ENCODE assay signal across 23 cellular contexts in the genomic region with DNA sequence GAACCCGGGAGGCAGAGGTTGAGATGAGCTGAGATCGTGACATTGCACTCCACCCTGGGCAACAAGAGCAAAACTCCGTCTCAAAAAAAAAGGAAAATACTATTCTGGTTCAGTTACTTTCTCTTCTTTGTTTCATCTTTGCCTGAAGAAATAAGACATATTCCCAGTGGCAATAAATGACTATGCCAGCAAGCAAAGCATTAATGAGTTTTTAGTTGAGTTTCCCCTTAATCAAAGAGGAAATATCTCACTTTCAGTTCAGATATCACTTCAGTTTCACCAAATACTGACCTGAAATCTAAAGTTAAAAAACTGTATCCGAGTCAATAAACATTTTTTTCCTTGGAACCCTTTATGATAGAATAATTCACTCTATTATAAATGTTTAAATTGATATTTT.
DNase-seq lines count a peak whose midpoint lies in the region; ATAC-seq and TF ChIP-seq lines count a peak whose summit lies in the region.
"Had no signal": no experiment of that assay in that cellular context is flagged by ENCODE, and none has a peak within 500 bp of the region (broad histone marks: within the 10 kb centered on the region; RNA-seq: fewer than 3 reads in every experiment).

No MANE protein-coding gene starts in this region.

- no peaks in the 10 kb centered on the region for H3K9me3 ChIP-seq in MM.1S (replicated peaks; ENCODE audit: insufficient read depth, low read length)
- H3K9me3 ChIP-seq in subcutaneous abdominal adipose tissue (ENCODE audit: control insufficient read depth in 5 of 5, low read length in 5 of 5) = no peaks in the 10 kb centered on the region
- H3K9me3 ChIP-seq: mucosa of descending colon, right lobe of liver, suprapubic skin had no signal

- no peaks in the 10 kb centered on the region for H3K9me2 ChIP-seq in MM.1S (replicated peaks; ENCODE audit: insufficient read depth, low read length)

- intact Hi-C loops in dendritic cell treated with granulocyte-macrophage colony-stimulating factor and Interleukin-4, amounts not matched to agents 40 ng/mL and 50 ng/mL, for 4 days (cut with micrococcal nuclease) = no loop called here

- no peak overlapping the region for H2AFZ ChIP-seq in MM.1S (ENCODE audit: low read length)

- H3F3A ChIP-seq in MM.1S (ENCODE audit: insufficient read depth, low read length) = 0 out of 2 replicates have a peak, but pooled peaks cover 3% of the 10 kb centered on the region

- H3K4me1 Mint-ChIP-seq in activated naive CD4-positive, alpha-beta T cell treated with anti-CD3 and anti-CD28 coated beads, Interleukin-2, amount 50 U/mL, for 24 hours = peaks cover 27% of the 10 kb centered on the region
- H3K4me1 Mint-ChIP-seq in dendritic cell treated with granulocyte-macrophage colony-stimulating factor and Interleukin-4, amounts not matched to agents 40 ng/mL and 50 ng/mL, for 4 days (ENCODE audit: low read depth) = peaks cover 33% of the 10 kb centered on the region
- H3K4me1 Mint-ChIP-seq: nephron progenitor cell had no signal

- H3K36me3 Mint-ChIP-seq in activated naive CD4-positive, alpha-beta T cell treated with anti-CD3 and anti-CD28 coated beads, Interleukin-2, amount 50 U/mL, for 24 hours = peaks cover 9% of the 10 kb centered on the region
- peaks cover 32% of the 10 kb centered on the region for H3K36me3 Mint-ChIP-seq in dendritic cell treated with granulocyte-macrophage colony-stimulating factor and Interleukin-4, amounts not matched to agents 40 ng/mL and 50 ng/mL, for 4 days (ENCODE audit: low read depth)

- no peak overlapping the region for H3K4me3 Mint-ChIP-seq in activated naive CD4-positive, alpha-beta T cell treated with anti-CD3 and anti-CD28 coated beads, Interleukin-2, amount 50 U/mL, for 24 hours
- H3K4me3 Mint-ChIP-seq in dendritic cell treated with granulocyte-macrophage colony-stimulating factor and Interleukin-4, amounts not matched to agents 40 ng/mL and 50 ng/mL, for 4 days = peak overlapping the region; percentile 32
- H3K4me3 Mint-ChIP-seq: nephron progenitor cell had no signal

- 0 out of 2 replicates have a peak, but pooled peaks cover 3% of the 10 kb centered on the region for H3K36me3 ChIP-seq in MM.1S (replicated peaks; ENCODE audit: insufficient read depth, low read length)
- peaks cover 6 to 28% (median 13%) of the 10 kb centered on the region in 5 donors for H3K36me3 ChIP-seq in subcutaneous abdominal adipose tissue (ENCODE audit: control insufficient read depth in 5 of 5, insufficient read depth in 5 of 5, low read length in 5 of 5)

- no peaks in the 10 kb centered on the region for H3K27me3 Mint-ChIP-seq in activated naive CD4-positive, alpha-beta T cell treated with anti-CD3 and anti-CD28 coated beads, Interleukin-2, amount 50 U/mL, for 24 hours
- H3K27me3 Mint-ChIP-seq in dendritic cell treated with granulocyte-macrophage colony-stimulating factor and Interleukin-4, amounts not matched to agents 40 ng/mL and 50 ng/mL, for 4 days = no peaks in the 10 kb centered on the region

- no peak for DNase-seq in activated naive CD4-positive, alpha-beta T cell treated with anti-CD3 and anti-CD28 coated beads, Interleukin-2, amount 50 U/mL, for 16 hours
- no peak for DNase-seq in MM.1S
- DNase-seq in cerebellar nuclear complex (lab: John Stamatoyannopoulos, UW) = no peak
- no peak for DNase-seq in NCI-H69 (lab: John Stamatoyannopoulos, UW)
- DNase-seq: activated gamma-delta T cell; central memory CD4-positive, alpha-beta T cell; foreskin melanocyte; hypothalamus; left ventricle myocardium superior; NCI-H1694 treated with DMSO at 0.1 percent for 48 hours; NCI-H2171 treated with DMSO at 0.1 percent for 48 hours; NCI-H526; nephron progenitor cell; right lobe of liver; stimulated activated CD4-positive, alpha-beta T cell treated with anti-CD3 and anti-CD28 coated beads, Interleukin-15, amount 100 ng/mL, for 24 hours had no signal

- no peak for ATAC-seq in GM21515 (IDR thresholded peaks at IDR 0.05; ENCODE audit: unreplicated experiment)
- ATAC-seq: activated CD4-positive, CD25-positive, alpha-beta regulatory T cell treated with anti-CD3 and anti-CD28 coated beads, Interleukin-2, amount 50 U/mL, for 24 hours; mucosa of descending colon; right lobe of liver had no signal

- 0 out of 2 replicates have a peak overlapping the region, but pooled peaks have one; percentile 0 for H3K4me2 ChIP-seq in MM.1S (ENCODE audit: low read depth, low read length)

- H3K79me2 ChIP-seq in MM.1S (ENCODE audit: low read length) = peaks cover 74% of the 10 kb centered on the region

- no peak overlapping the region for H3K9ac ChIP-seq in MM.1S (ENCODE audit: low read length)
- H3K9ac ChIP-seq in subcutaneous abdominal adipose tissue (ENCODE audit: low read length in 5 of 5) = no peak overlapping the region

- H3K27ac Mint-ChIP-seq in activated naive CD4-positive, alpha-beta T cell treated with anti-CD3 and anti-CD28 coated beads, Interleukin-2, amount 50 U/mL, for 24 hours = peak overlapping the region; percentile 47
- H3K27ac Mint-ChIP-seq in dendritic cell treated with granulocyte-macrophage colony-stimulating factor and Interleukin-4, amounts not matched to agents 40 ng/mL and 50 ng/mL, for 4 days = peak overlapping the region; percentile 69

- H3K27me3 ChIP-seq in MM.1S (replicated peaks; ENCODE audit: insufficient read depth, low read length) = no peaks in the 10 kb centered on the region
- no peaks in the 10 kb centered on the region for H3K27me3 ChIP-seq in subcutaneous abdominal adipose tissue (ENCODE audit: control insufficient read depth in 5 of 5, insufficient read depth in 4 of 5, low read length in 5 of 5)
- H3K27me3 ChIP-seq: right lobe of liver, suprapubic skin had no signal

- H4K20me1 ChIP-seq in MM.1S (ENCODE audit: insufficient read depth, low read length) = no peaks in the 10 kb centered on the region

- no peak overlapping the region for H3K27ac ChIP-seq in MM.1S (ENCODE audit: low read length)
- H3K27ac ChIP-seq in subcutaneous abdominal adipose tissue (ENCODE audit: low read depth, low read length) = peak overlapping the region; percentile 49
- H3K27ac ChIP-seq: C4-2B, right lobe of liver, suprapubic skin had no signal

- H3K4me3 ChIP-seq in MM.1S (ENCODE audit: low read length) (no peak overlapping the region), subcutaneous abdominal adipose tissue (ENCODE audit: low read depth in 1 of 5, low read length in 5 of 5) (no peak overlapping the region)
- H3K4me3 ChIP-seq: mucosa of descending colon, right lobe of liver, suprapubic skin had no signal

- H3K9me3 Mint-ChIP-seq in activated naive CD4-positive, alpha-beta T cell treated with anti-CD3 and anti-CD28 coated beads, Interleukin-2, amount 50 U/mL, for 24 hours = no peaks in the 10 kb centered on the region
- H3K9me3 Mint-ChIP-seq in dendritic cell treated with granulocyte-macrophage colony-stimulating factor and Interleukin-4, amounts not matched to agents 40 ng/mL and 50 ng/mL, for 4 days = no peaks in the 10 kb centered on the region
- H3K9me3 Mint-ChIP-seq: nephron progenitor cell had no signal

- TF ChIP-seq CTCF in MM.1S (IDR thresholded peaks at IDR 0.05; ENCODE audit: low read length) = no peak

- 0 out of 2 replicates have a peak, but pooled peaks cover 9% of the 10 kb centered on the region for H3K4me1 ChIP-seq in MM.1S (ENCODE audit: low read length)
- peaks cover 0 to 37% (median 25%) of the 10 kb centered on the region in 5 donors for H3K4me1 ChIP-seq in subcutaneous abdominal adipose tissue (ENCODE audit: control insufficient read depth in 5 of 5, insufficient read depth in 5 of 5, low read length in 5 of 5)
